23 cellular contexts compared by ENCODE assay signal in the genomic region with DNA sequence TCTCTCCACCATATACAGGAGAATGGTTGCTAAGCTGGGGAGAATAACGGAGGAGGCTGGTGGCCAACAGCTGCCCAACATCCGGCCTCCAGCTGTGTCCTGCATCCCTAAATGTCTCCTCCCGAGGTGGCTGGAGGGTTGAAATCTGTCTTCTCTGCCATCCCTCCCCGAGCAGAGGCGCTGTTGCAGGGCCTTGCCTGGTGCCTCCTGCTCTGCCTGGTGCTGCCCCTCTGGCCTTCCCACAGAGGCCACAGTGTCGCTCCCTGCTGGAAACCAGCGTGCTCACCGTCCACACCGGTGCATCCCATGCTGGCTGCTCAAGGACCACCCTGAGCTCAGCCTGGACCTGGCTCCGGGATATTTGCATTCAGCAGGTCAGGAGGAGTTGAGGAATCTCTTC.
"Had no signal": no experiment of that assay in that cellular context is flagged by ENCODE, and none has a peak within 500 bp of the region (broad histone marks: within the 10 kb centered on the region; RNA-seq: fewer than 3 reads in every experiment).

No MANE protein-coding gene starts in this region.

- H3K4me1 Mint-ChIP-seq: activated naive CD8-positive, alpha-beta T cell treated with anti-CD3 and anti-CD28 coated beads, Interleukin-2, amount 50 U/mL, for 24 hours had no signal

- H3K27me3 Mint-ChIP-seq: activated naive CD8-positive, alpha-beta T cell treated with anti-CD3 and anti-CD28 coated beads, Interleukin-2, amount 50 U/mL, for 24 hours had no signal

- H3K9me3 Mint-ChIP-seq: activated CD8-positive, alpha-beta T cell treated with anti-CD3 and anti-CD28 coated beads for 36 hours; activated naive CD4-positive, alpha-beta T cell treated with anti-CD3 and anti-CD28 coated beads, Interleukin-2, amount 50 U/mL, for 72 hours; activated naive CD8-positive, alpha-beta T cell treated with anti-CD3 and anti-CD28 coated beads, Interleukin-2, amount 50 U/mL, for 24 hours; activated T-cell treated with anti-CD3 and anti-CD28 coated beads, Interleukin-2, amount 50 U/mL, for 72 hours; activated T-helper 2 cell treated with anti-CD3 and anti-CD28 coated beads, Interferon-gamma antibody, Interleukin-2, Interleukin-4, amounts not matched to agents 10 μg/mL and 5 μg/mL and 100 μg/mL, durations not matched to agents 14 hours and 24 hours and 36 hours had no signal

- H3K4me3 ChIP-seq: cardiac muscle cell had no signal

- H3K27ac ChIP-seq: brain microvascular endothelial cell, cardiac muscle cell had no signal

- DNase-seq: activated CD4-positive, alpha-beta T cell treated with anti-CD3 and anti-CD28 coated beads for 4 hours; activated CD8-positive, alpha-beta memory T cell treated with anti-CD3 and anti-CD28 coated beads, Interleukin-2, amount 50 U/mL, for 4 hours; activated CD8-positive, alpha-beta T cell treated with anti-CD3 and anti-CD28 coated beads for 36 hours; activated naive CD4-positive, alpha-beta T cell; activated naive CD8-positive, alpha-beta T cell treated with anti-CD3 and anti-CD28 coated beads, Interleukin-2, amount 50 U/mL, for 24 hours; activated T-cell treated with anti-CD3 and anti-CD28 coated beads, Interleukin-2, amount 50 U/mL, for 72 hours; amniotic stem cell; brain microvascular endothelial cell; Kasumi-1; KBM-7; NCI-H1105 treated with DMSO at 0.1 percent for 48 hours; NCI-H1436 treated with DMSO at 0.1 percent for 48 hours; NCI-H187; NCI-H2081; NCI-H510A treated with DMSO at 0.1 percent for 48 hours; NCI-H69; NK-92 treated with Interleukin-12 subunit alpha and Interleukin-12 subunit beta, amount 100 ng/mL, for 24 hours; PC-3; SHP77; T-helper 1 cell had no signal

- H3K36me3 ChIP-seq: brain microvascular endothelial cell, cardiac muscle cell had no signal

- H3K36me3 Mint-ChIP-seq: activated naive CD4-positive, alpha-beta T cell treated with anti-CD3 and anti-CD28 coated beads, Interleukin-2, amount 50 U/mL, for 72 hours had no signal

- H3K4me3 Mint-ChIP-seq: activated CD8-positive, alpha-beta T cell treated with anti-CD3 and anti-CD28 coated beads for 36 hours; activated naive CD8-positive, alpha-beta T cell treated with anti-CD3 and anti-CD28 coated beads, Interleukin-2, amount 50 U/mL, for 24 hours; activated T-cell treated with anti-CD3 and anti-CD28 coated beads, Interleukin-2, amount 50 U/mL, for 72 hours had no signal

- H3K27ac Mint-ChIP-seq: activated CD8-positive, alpha-beta T cell treated with anti-CD3 and anti-CD28 coated beads for 36 hours; activated naive CD4-positive, alpha-beta T cell treated with anti-CD3 and anti-CD28 coated beads, Interleukin-2, amount 50 U/mL, for 72 hours; activated naive CD8-positive, alpha-beta T cell treated with anti-CD3 and anti-CD28 coated beads, Interleukin-2, amount 50 U/mL, for 24 hours; activated T-cell treated with anti-CD3 and anti-CD28 coated beads, Interleukin-2, amount 50 U/mL, for 72 hours; activated T-helper 2 cell treated with anti-CD3 and anti-CD28 coated beads, Interferon-gamma antibody, Interleukin-2, Interleukin-4, amounts not matched to agents 10 μg/mL and 5 μg/mL and 100 μg/mL, durations not matched to agents 14 hours and 24 hours and 36 hours had no signal

- H3K27me3 ChIP-seq: brain microvascular endothelial cell, cardiac muscle cell had no signal
